ENCODE assay signal across 1 cellular context in the genomic region with DNA sequence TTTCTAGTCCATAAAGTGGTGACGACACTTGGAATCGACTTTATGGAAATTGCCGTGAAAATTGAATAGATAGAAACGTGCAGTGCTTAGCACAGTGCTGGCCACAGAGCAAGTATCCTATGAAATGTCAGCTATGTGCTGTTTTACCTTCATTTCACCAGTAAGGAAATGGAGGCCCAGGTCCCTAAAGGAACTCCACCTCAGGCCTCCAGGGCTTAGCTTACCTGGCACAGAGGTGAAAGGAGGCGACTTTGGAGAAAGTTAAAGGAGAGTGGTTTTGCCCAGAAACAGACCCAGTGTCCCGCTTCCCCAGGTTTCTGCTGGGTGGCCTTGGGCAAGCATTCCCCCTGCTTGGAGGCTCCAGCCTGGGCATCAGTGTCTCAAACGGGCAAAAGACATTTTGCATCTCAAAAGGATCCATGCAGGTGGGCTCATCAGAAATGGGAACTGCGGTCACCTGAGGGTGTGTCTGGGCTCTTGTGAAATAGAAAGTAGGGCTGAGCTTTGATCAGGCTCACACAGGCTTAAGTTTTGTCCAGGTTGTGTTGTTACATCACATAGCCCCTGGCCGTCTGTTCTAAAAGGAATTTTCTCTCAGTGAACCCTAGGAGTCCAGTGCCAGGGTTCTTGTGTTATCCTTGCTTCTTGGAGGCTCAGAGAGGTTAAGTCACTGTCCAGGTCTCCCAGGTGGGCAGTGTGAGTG.
TF ChIP-seq lines count a peak whose summit lies in the region.

No MANE protein-coding gene starts in this region.

TF ChIP-seq in HepG2, 621 proteins besides CTCF, POLR2A, EP300 and RAD21:
- TF ChIP-seq ETV5 (CRISPR knock-in tag; IDR thresholded peaks at IDR 0.05; ENCODE audit: borderline replicate concordance) (no peak), ZNF207 (IDR thresholded peaks at IDR 0.05; ENCODE audit: borderline replicate concordance) (no peak), ZKSCAN1 (IDR thresholded peaks at IDR 0.05; ENCODE audit: low read length) (0 out of 2 replicates have a peak, but pooled peaks have one; percentile 1), TAF15 (IDR thresholded peaks at IDR 0.05; ENCODE audit: low read depth, low read length, poor library complexity, severe bottlenecking) (no peak), CEBPG (CRISPR knock-in tag; IDR thresholded peaks at IDR 0.05) (no peak; the same call in 1 of the 2 replicates), FLYWCH1 (CRISPR knock-in tag; IDR thresholded peaks at IDR 0.05) (0 out of 2 replicates have a peak, but pooled peaks have one; percentile 27), CEBPB (IDR thresholded peaks at IDR 0.05; ENCODE audit: borderline replicate concordance, low read depth, low read length) (peak; percentile 72), ZNF20 (CRISPR knock-in tag; IDR thresholded peaks at IDR 0.05) (no peak), ZEB1 (IDR thresholded peaks at IDR 0.05; ENCODE audit: insufficient replicate concordance, low read depth) (peak; percentile 65), ZNF10 (CRISPR knock-in tag; IDR thresholded peaks at IDR 0.05; ENCODE audit: borderline replicate concordance, low read depth) (no peak), FOXC1 (CRISPR knock-in tag; IDR thresholded peaks at IDR 0.05; ENCODE audit: borderline replicate concordance) (0 out of 2 replicates have a peak, but pooled peaks have one; percentile 19)
- TF ChIP-seq, protein P1, sequence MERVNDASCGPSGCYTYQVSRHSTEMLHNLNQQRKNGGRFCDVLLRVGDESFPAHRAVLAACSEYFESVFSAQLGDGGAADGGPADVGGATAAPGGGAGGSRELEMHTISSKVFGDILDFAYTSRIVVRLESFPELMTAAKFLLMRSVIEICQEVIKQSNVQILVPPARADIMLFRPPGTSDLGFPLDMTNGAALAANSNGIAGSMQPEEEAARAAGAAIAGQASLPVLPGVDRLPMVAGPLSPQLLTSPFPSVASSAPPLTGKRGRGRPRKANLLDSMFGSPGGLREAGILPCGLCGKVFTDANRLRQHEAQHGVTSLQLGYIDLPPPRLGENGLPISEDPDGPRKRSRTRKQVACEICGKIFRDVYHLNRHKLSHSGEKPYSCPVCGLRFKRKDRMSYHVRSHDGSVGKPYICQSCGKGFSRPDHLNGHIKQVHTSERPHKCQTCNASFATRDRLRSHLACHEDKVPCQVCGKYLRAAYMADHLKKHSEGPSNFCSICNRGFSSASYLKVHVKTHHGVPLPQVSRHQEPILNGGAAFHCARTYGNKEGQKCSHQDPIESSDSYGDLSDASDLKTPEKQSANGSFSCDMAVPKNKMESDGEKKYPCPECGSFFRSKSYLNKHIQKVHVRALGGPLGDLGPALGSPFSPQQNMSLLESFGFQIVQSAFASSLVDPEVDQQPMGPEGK (CRISPR knock-in tag; IDR thresholded peaks at IDR 0.05), result no peak
